In the genomic region with DNA sequence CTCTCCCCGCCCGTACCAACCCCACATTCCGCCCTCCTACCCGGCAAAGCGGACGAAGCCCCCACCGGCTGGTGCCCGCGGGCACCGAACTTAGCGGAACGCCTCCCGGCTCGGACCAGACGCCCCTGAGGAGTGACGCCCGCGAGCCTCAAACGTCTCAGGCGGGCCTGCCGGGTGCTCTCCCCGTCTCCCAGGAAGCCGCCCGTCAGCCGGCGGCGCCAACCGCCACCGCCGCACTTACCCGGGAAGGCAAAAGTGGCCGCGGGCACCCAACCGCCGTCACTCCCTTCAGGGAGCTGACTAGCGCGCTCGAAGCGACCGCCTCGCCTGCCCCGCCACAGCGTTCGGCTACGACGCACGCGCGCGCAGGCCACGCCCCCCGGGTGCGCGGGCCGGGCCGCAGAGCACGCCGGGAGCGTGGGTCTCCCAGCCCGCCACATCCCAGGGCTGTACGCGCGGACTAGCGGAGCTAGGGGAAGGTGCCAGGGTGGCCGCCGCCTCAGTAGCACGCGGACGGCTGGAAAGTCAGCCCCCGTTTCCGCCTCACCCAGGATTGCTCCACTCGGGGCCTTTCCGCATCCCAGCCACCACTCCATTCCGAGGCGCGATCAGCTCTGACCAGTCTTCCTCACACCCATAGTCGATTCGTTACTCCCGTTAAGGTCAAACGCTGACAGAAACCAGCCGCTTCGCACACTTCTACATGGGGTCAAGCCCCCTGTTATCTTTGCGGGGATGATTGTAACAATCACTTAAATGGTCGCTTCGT, we compare ENCODE assay signal across 8 cellular contexts. TPM values are rescaled to one million over a fixed set of nuclear protein-coding genes. Genes with fewer than 3 reads are reported as not detected.
DNase-seq lines count a peak whose midpoint lies in the region; ATAC-seq and TF ChIP-seq lines count a peak whose summit lies in the region.

A gene (minus strand): TSS at position 346 of the 769 bp plus-strand sequence. CDS start 3,760 bp downstream, outside the sequence.

- H3K36me3 ChIP-seq in HCT116 (ENCODE audit: control insufficient read depth in 1 of 2, insufficient read depth in 2 of 2, low read length in 2 of 2): 0 out of 4 replicates have a peak, but pooled peaks cover 0 to 3% of the 10 kb centered on the region in 2 experiments
- H3K36me3 ChIP-seq in MM.1S (replicated peaks; ENCODE audit: insufficient read depth, low read length): no peaks in the 10 kb centered on the region
- H3K36me3 ChIP-seq in osteoblast (ENCODE audit: insufficient read depth, low read length): no peaks in the 10 kb centered on the region
- no peaks in the 10 kb centered on the region for H3K36me3 ChIP-seq in testis (ENCODE audit: low read depth, missing control alignments)

- H4K20me1 ChIP-seq in HCT116 (ENCODE audit: insufficient read depth) (no peaks in the 10 kb centered on the region), MM.1S (ENCODE audit: insufficient read depth, low read length) (no peaks in the 10 kb centered on the region), osteoblast (ENCODE audit: insufficient read depth, low read length) (no peaks in the 10 kb centered on the region)

- no TSS peak for BruUV-seq in HCT116 (replicated peaks; lab: Mats Ljungman, UMichigan)

- H3K27me3 ChIP-seq in HCT116 (ENCODE audit: insufficient read depth, low read length) (no peaks in the 10 kb centered on the region), MM.1S (replicated peaks; ENCODE audit: insufficient read depth, low read length) (no peaks in the 10 kb centered on the region), osteoblast (ENCODE audit: insufficient read depth, low read length) (no peaks in the 10 kb centered on the region), testis (no peaks in the 10 kb centered on the region)

- H3K27me3 Mint-ChIP-seq in activated naive CD4-positive, alpha-beta T cell treated with anti-CD3 and anti-CD28 coated beads, Interleukin-2, amount 50 U/mL, for 24 hours: no peaks in the 10 kb centered on the region

- H3K27ac Mint-ChIP-seq in activated naive CD4-positive, alpha-beta T cell treated with anti-CD3 and anti-CD28 coated beads, Interleukin-2, amount 50 U/mL, for 24 hours: peak within 1 kb of the TSS; percentile 93

- no peaks in the 10 kb centered on the region for H3K9me2 ChIP-seq in HCT116 (ENCODE audit: insufficient read depth)
- H3K9me2 ChIP-seq in MM.1S (replicated peaks; ENCODE audit: insufficient read depth, low read length): no peaks in the 10 kb centered on the region

- TF ChIP-seq POLR2A in HCT116 (IDR thresholded peaks at IDR 0.05; ENCODE audit: borderline replicate concordance, extremely low read depth, insufficient read depth, insufficient read length): peak; percentile 84
- TF ChIP-seq POLR2A in testis (IDR thresholded peaks at IDR 0.05): no peak

- H3K4me3 Mint-ChIP-seq in activated naive CD4-positive, alpha-beta T cell treated with anti-CD3 and anti-CD28 coated beads, Interleukin-2, amount 50 U/mL, for 24 hours: peak within 1 kb of the TSS; percentile 87

- 2% methylated on average over 47 of the region's 85 CpGs; no CpG with 5 or more reads in 1 of the 2 donors for WGBS in testis, 2 donors

- TF ChIP-seq CTCF in HCT116 (IDR thresholded peaks at IDR 0.05 in 2 of 3, conservative IDR thresholded peaks at IDR 0.05 in 1 of 3; ENCODE audit: borderline replicate concordance in 1 of 3, insufficient read depth in 1 of 3, low read depth in 2 of 3, low read length in 2 of 3): no peak
- no peak for TF ChIP-seq CTCF in MM.1S (IDR thresholded peaks at IDR 0.05; ENCODE audit: low read length)
- no peak for TF ChIP-seq CTCF in osteoblast (IDR thresholded peaks at IDR 0.05; ENCODE audit: extremely low read depth, low read depth, low read length)
- TF ChIP-seq CTCF in testis (IDR thresholded peaks at IDR 0.05): peak in 2 of 3 experiments; percentile 7 to 10

- H3K4me3 ChIP-seq in HCT116 (replicated peaks in 1 of 2; ENCODE audit: low read depth in 1 of 2, low read length in 2 of 2) (peak within 1 kb of the TSS; percentile 57 to 85), MM.1S (ENCODE audit: low read length) (peak within 1 kb of the TSS; percentile 95), osteoblast (ENCODE audit: insufficient read depth, low read length) (peak within 1 kb of the TSS; percentile 90), testis (peak within 1 kb of the TSS; percentile 72 to 97)

- RAD21 ChIA-PET in HCT116 (lab: Charles Lee; ENCODE audit: low non-redundant PET in 1 of 2, low total read pairs in 2 of 2, uncharacterized antibody in 2 of 2, unreplicated experiment in 2 of 2): interaction anchor here in 1 of 2 experiments (1.0 kb wide), 1 partner anchor 49 kb away, joined by 4 read pairs; no protein-coding TSS in a partner anchor

- H2AFZ ChIP-seq in HCT116 (ENCODE audit: low read depth, low read length, poor library complexity, severe bottlenecking) (no peak within 1 kb of the TSS), MM.1S (ENCODE audit: low read length) (peak within 1 kb of the TSS; percentile 92), osteoblast (ENCODE audit: low read length) (peak within 1 kb of the TSS; percentile 94)

- peaks cover 47% of the 10 kb centered on the region for H3K4me1 Mint-ChIP-seq in activated naive CD4-positive, alpha-beta T cell treated with anti-CD3 and anti-CD28 coated beads, Interleukin-2, amount 50 U/mL, for 24 hours

- H3K9me3 ChIP-seq in HCT116 (ENCODE audit: control insufficient read depth in 1 of 2, insufficient read depth in 1 of 2, low read depth in 1 of 2, low read length in 2 of 2): no peaks in the 10 kb centered on the region
- H3K9me3 ChIP-seq in MM.1S (replicated peaks; ENCODE audit: insufficient read depth, low read length): no peaks in the 10 kb centered on the region
- no peaks in the 10 kb centered on the region for H3K9me3 ChIP-seq in osteoblast (ENCODE audit: low read depth, low read length)
- H3K9me3 ChIP-seq in testis: no peaks in the 10 kb centered on the region

- CTCF ChIA-PET in HCT116 (lab: Charles Lee): interaction anchor here (1.3 to 2.0 kb wide), 2 partner anchors 49 to 74 kb away, joined by 4 read pairs; no protein-coding TSS in a partner anchor

- POLR2A ChIA-PET in HCT116 (lab: Charles Lee): interaction anchor here (1.0 to 1.5 kb wide), 5 partner anchors 15 to 178 kb away, joined by 3 to 8 read pairs (median 4); a partner anchor contains a TSS

- H3K79me2 ChIP-seq in HCT116 (ENCODE audit: insufficient read depth, low read length) (peaks cover 24% of the 10 kb centered on the region), MM.1S (ENCODE audit: low read length) (peaks cover 32% of the 10 kb centered on the region), osteoblast (ENCODE audit: insufficient read depth, low read length) (peaks cover 29% of the 10 kb centered on the region)

- H3K36me3 Mint-ChIP-seq in activated naive CD4-positive, alpha-beta T cell treated with anti-CD3 and anti-CD28 coated beads, Interleukin-2, amount 50 U/mL, for 24 hours: no peaks in the 10 kb centered on the region

- DNase-seq in GM04504 (ENCODE audit: low read depth) (peak; percentile 63), HCT116 (ENCODE audit: low read depth, low spot score) (peak; percentile 40), MM.1S (peak; percentile 92), globus pallidus (ENCODE audit: low spot score) (peak; percentile 77), osteoblast (ENCODE audit: insufficient read length, low spot score, missing footprints) (peak; percentile 97), testis (peak; percentile 83)

- H3K4me1 ChIP-seq in HCT116 (ENCODE audit: control insufficient read depth in 1 of 2, insufficient read depth in 2 of 2, low read length in 2 of 2) (peaks cover 0 to 25% of the 10 kb centered on the region in 2 experiments; a peak in 2 of 4 replicates), MM.1S (ENCODE audit: low read length) (peaks cover 15% of the 10 kb centered on the region), osteoblast (ENCODE audit: insufficient read depth, low read length) (peaks cover 2% of the 10 kb centered on the region), testis (peaks cover 5% of the 10 kb centered on the region)

- H3K9ac ChIP-seq in HCT116 (ENCODE audit: low read length) (peak within 1 kb of the TSS; percentile 87), MM.1S (ENCODE audit: low read length) (peak within 1 kb of the TSS; percentile 90)

- H3K9me3 Mint-ChIP-seq in activated naive CD4-positive, alpha-beta T cell treated with anti-CD3 and anti-CD28 coated beads, Interleukin-2, amount 50 U/mL, for 24 hours: no peaks in the 10 kb centered on the region

- H3K27ac ChIP-seq in HCT116 (ENCODE audit: low read depth, low read length) (peak within 1 kb of the TSS; percentile 77), MM.1S (ENCODE audit: low read length) (peak within 1 kb of the TSS; percentile 71; the same call in 1 of the 2 replicates), osteoblast (ENCODE audit: low read depth, low read length) (peak within 1 kb of the TSS; percentile 64), testis (peak within 1 kb of the TSS; percentile 85 to 92)

- H3K4me2 ChIP-seq in HCT116 (ENCODE audit: low read length) (peak within 1 kb of the TSS; percentile 96), MM.1S (ENCODE audit: low read depth, low read length) (peak within 1 kb of the TSS; percentile 84), osteoblast (ENCODE audit: insufficient read depth, low read length) (peak within 1 kb of the TSS; percentile 80)

- peak; percentile 96 for ATAC-seq in HCT116
- ATAC-seq in SK-N-SH treated with all-trans-retinoic acid at 6 μM for 48 hours: peak; percentile 98

- intact Hi-C loops in HCT116 (cut with micrococcal nuclease) (loop anchor here (2.0 kb wide), 1 partner anchor 73 kb away; a partner anchor contains a TSS), testis (cut with DNase I; ENCODE audit: low total_unique reads) (no loop called here)

- TF ChIP-seq RAD21 in HCT116 (IDR thresholded peaks at IDR 0.05; ENCODE audit: low read depth): no peak

- 0 out of 2 replicates have a peak, but pooled peaks cover 3% of the 10 kb centered on the region for H3F3A ChIP-seq in MM.1S (ENCODE audit: insufficient read depth, low read length)

TF ChIP-seq in HCT116, 20 proteins besides CTCF, POLR2A, EP300 and RAD21 (continues in another document):
- peak; percentile 24; the same call in 1 of the 2 replicates for TF ChIP-seq ZFX (IDR thresholded peaks at IDR 0.05)
- TF ChIP-seq CEBPB (IDR thresholded peaks at IDR 0.05; ENCODE audit: low read depth): no peak
- TF ChIP-seq, protein P1, sequence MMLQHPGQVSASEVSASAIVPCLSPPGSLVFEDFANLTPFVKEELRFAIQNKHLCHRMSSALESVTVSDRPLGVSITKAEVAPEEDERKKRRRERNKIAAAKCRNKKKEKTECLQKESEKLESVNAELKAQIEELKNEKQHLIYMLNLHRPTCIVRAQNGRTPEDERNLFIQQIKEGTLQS (IDR thresholded peaks at IDR 0.05): no peak

RNA-seq across cellular contexts. Expression of the gene that starts here (rescaled TPM):
- total RNA-seq in HCT116 (2021; ENCODE audit: unreplicated experiment) (22.3 TPM), osteoblast (13.4 and 14.4 TPM in 2 replicates), testis (100 to 1,000 TPM in 1 of 2 donors, 10 to 100 TPM in 1; 80.1 to 123 TPM)
- 4.2 and 9.6 TPM in 2 replicates for polyA plus RNA-seq in HCT116 (2012)
- 241 TPM for polyA plus RNA-seq in testis (ENCODE audit: insufficient read depth, low read depth, low replicate concordance)

Comparison
In these comparisons a context has a peak if more than half of its experiments do, and no peak if none do; other contexts are left out.
1. Peak in every context shown above with its lines: DNase-seq, ATAC-seq, H3K4me3 ChIP-seq and H3K27ac ChIP-seq.
2. DNase-seq: peak in every context shown above with its lines; median percentile 97 in osteoblast; 92 in MM.1S; 83 in testis; 77 in globus pallidus; 63 in GM04504; 40 in HCT116.
3. CTCF ChIP-seq: peak in testis (2 of 3); none in HCT116 (0 of 3), MM.1S (single experiment) and osteoblast (single experiment).